ENCODE assay signal across 8 cellular contexts in the genomic region with DNA sequence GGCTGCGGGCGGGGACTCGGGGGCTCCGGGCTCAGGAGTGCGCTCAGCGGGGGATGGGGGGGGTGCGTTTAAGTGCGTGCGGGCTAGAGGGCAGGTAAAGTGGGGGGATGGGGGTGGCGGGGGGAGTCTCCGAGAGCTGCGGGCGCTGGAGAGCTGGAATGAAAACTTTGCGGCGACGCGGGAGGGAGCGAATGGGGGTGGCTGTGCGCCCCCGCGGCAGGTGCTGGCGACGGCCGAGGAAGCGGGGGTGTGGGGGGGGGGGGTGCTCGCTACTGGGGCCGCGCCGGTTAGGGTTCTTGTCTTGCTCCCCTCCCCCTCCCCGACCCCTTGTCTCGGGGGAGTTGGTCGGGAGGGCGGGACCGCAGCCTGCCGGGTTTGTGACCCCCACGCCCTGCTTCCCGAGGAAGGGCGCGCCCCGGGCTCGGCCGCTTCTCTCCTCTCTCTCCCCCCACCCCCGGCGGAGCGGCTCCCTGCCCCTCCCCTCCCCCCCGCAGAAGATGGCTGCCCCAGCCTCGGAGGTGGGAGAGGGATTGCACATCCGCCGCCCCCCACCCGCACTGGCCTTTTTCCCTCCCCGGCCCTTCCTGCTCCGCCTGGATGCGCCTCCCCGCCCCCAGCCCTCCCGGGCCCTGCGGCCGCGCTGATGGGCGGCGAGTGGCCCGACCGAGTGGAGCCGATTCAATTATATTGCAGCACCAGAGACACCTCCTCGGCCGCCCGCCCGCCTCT. TPM values are rescaled to one million over a fixed set of nuclear protein-coding genes. Genes with fewer than 3 reads are reported as not detected.
DNase-seq lines count a peak whose midpoint lies in the region; ATAC-seq lines count a peak whose summit lies in the region.

No MANE protein-coding gene starts in this region.

- H3K4me3 Mint-ChIP-seq in activated T-cell treated with anti-CD3 and anti-CD28 coated beads, Interleukin-2, amount 50 U/mL, for 24 hours = peak overlapping the region; percentile 67

- peaks cover 22% of the 10 kb centered on the region for H3K27me3 Mint-ChIP-seq in activated T-cell treated with anti-CD3 and anti-CD28 coated beads, Interleukin-2, amount 50 U/mL, for 24 hours

- ATAC-seq in left ventricle myocardium superior (peak; percentile 8), sciatic nerve (peak; percentile 34), HG03108 (IDR thresholded peaks at IDR 0.05; ENCODE audit: unreplicated experiment) (no peak)

- DNase-seq in activated naive CD4-positive, alpha-beta T cell treated with Interleukin-2 at 50 U/mL for 16 hours = peak; percentile 7
- DNase-seq in activated naive CD4-positive, alpha-beta T cell treated with anti-CD3 and anti-CD28 coated beads, Interleukin-2, amount 50 U/mL, for 16 hours = no peak
- peak; percentile 66 for DNase-seq in NCI-H2171 treated with DMSO at 0.1 percent for 48 hours (lab: John Stamatoyannopoulos, UW)
- no peak for DNase-seq in activated T-cell treated with anti-CD3 and anti-CD28 coated beads, Interleukin-2, amount 50 U/mL, for 24 hours
- peak; percentile 82 for DNase-seq in left ventricle myocardium superior
- DNase-seq in sciatic nerve (ENCODE audit: low spot score) = peak; percentile 80
- DNase-seq in H4 (ENCODE audit: low spot score) = no peak

- H3K27ac Mint-ChIP-seq in activated T-cell treated with anti-CD3 and anti-CD28 coated beads, Interleukin-2, amount 50 U/mL, for 24 hours = no peak overlapping the region

- H3K9me3 Mint-ChIP-seq in activated T-cell treated with anti-CD3 and anti-CD28 coated beads, Interleukin-2, amount 50 U/mL, for 24 hours = no peaks in the 10 kb centered on the region

- H3K4me1 Mint-ChIP-seq in activated T-cell treated with anti-CD3 and anti-CD28 coated beads, Interleukin-2, amount 50 U/mL, for 24 hours (ENCODE audit: low read depth) = peaks cover 64% of the 10 kb centered on the region

- intact Hi-C loops in left ventricle myocardium superior (cut with micrococcal nuclease) = no loop called here
- intact Hi-C loops in sciatic nerve (cut with DNase I) = loop anchor here (10.0 kb wide), 2 partner anchors 309 to 339 kb away; no protein-coding TSS in a partner anchor

- H3K36me3 Mint-ChIP-seq in activated T-cell treated with anti-CD3 and anti-CD28 coated beads, Interleukin-2, amount 50 U/mL, for 24 hours (ENCODE audit: low read depth) = no peaks in the 10 kb centered on the region

RNA-seq across cellular contexts. Expression of a gene that starts 0.7 kb away (rescaled TPM):
- 40.4 TPM for total RNA-seq in left ventricle myocardium superior
- 97.3 TPM for total RNA-seq in sciatic nerve
- total RNA-seq in H4 (2014; rRNA removed; shearing (Covaris generic)) = 8.0 and 11.9 TPM in 2 replicates

Comparison
In these comparisons a context has a peak if more than half of its experiments do, and no peak if none do; other contexts are left out.
1. DNase-seq: peak in activated naive CD4-positive, alpha-beta T cell treated with Interleukin-2 at 50 U/mL for 16 hours (single experiment), NCI-H2171 treated with DMSO at 0.1 percent for 48 hours (single experiment), left ventricle myocardium superior (single experiment) and sciatic nerve (single experiment); none in activated naive CD4-positive, alpha-beta T cell treated with anti-CD3 and anti-CD28 coated beads, Interleukin-2, amount 50 U/mL, for 16 hours (single experiment), activated T-cell treated with anti-CD3 and anti-CD28 coated beads, Interleukin-2, amount 50 U/mL, for 24 hours (single experiment) and H4 (single experiment).